9 cellular contexts compared by ENCODE assay signal in genomic region chr11:14764899-14765527, GRCh38.
DNase-seq lines count a peak whose midpoint lies in the region; ATAC-seq and TF ChIP-seq lines count a peak whose summit lies in the region.
"Had no signal": no experiment of that assay in that cellular context is flagged by ENCODE, and none has a peak within 500 bp of the region (broad histone marks: within the 10 kb centered on the region; RNA-seq: fewer than 3 reads in every experiment).

No MANE protein-coding gene starts in this region.

- H3K36me3 Mint-ChIP-seq in type B pancreatic cell, result no peaks in the 10 kb centered on the region

- H3K36me3 ChIP-seq in SJCRH30, result no peaks in the 10 kb centered on the region
- no peaks in the 10 kb centered on the region for H3K36me3 ChIP-seq in tibial nerve

- H3K9me3 ChIP-seq in SJCRH30 (replicated peaks) (no peaks in the 10 kb centered on the region), tibial nerve (no peaks in the 10 kb centered on the region)

- H3K4me1 ChIP-seq in SJCRH30, result peaks cover 51% of the 10 kb centered on the region
- H3K4me1 ChIP-seq in tibial nerve, result no peaks in the 10 kb centered on the region

- peak; percentile 89 for ATAC-seq in HG02970 (IDR thresholded peaks at IDR 0.05; ENCODE audit: low FRiP score, unreplicated experiment)

- H3K27me3 ChIP-seq in SJCRH30, result no peaks in the 10 kb centered on the region
- no peaks in the 10 kb centered on the region for H3K27me3 ChIP-seq in tibial nerve

- peak; percentile 27 for DNase-seq in activated T-cell treated with anti-CD3 and anti-CD28 coated beads for 24 hours (ENCODE audit: low read depth)
- DNase-seq in activated T-cell treated with anti-CD3 and anti-CD28 coated beads, Interleukin-2, amount 50 U/mL, for 48 hours, result no peak
- DNase-seq in SJCRH30, result peak; percentile 56 to 91
- DNase-seq in fibroblast of pulmonary artery (ENCODE audit: low read depth), result peak; percentile 92
- no peak for DNase-seq in tibial nerve (ENCODE audit: low spot score in 2 of 2)
- no peak for DNase-seq in type B pancreatic cell (ENCODE audit: extremely low spot score, unreplicated experiment)
- no peak for DNase-seq in DMS53 (lab: John Stamatoyannopoulos, UW)

- no peak for TF ChIP-seq POLR2A in tibial nerve (IDR thresholded peaks at IDR 0.05)

- TF ChIP-seq CTCF in fibroblast of pulmonary artery (IDR thresholded peaks at IDR 0.05; ENCODE audit: low read length, missing control alignments) (no peak), tibial nerve (IDR thresholded peaks at IDR 0.05) (no peak), type B pancreatic cell (conservative IDR thresholded peaks at IDR 0.05) (no peak)

- H3K27me3 Mint-ChIP-seq in type B pancreatic cell, result no peaks in the 10 kb centered on the region

- H3K4me3 Mint-ChIP-seq in type B pancreatic cell, result no peak overlapping the region

- H3K27ac Mint-ChIP-seq in type B pancreatic cell, result no peak overlapping the region

- 77 to 83% methylated on average over 5 of the region's 5 CpGs for WGBS in tibial nerve, 2 donors

- H3K27ac ChIP-seq in SJCRH30 (peak overlapping the region; percentile 74), tibial nerve (no peak overlapping the region)
- H3K27ac ChIP-seq: C4-2B had no signal

- H3K4me3 ChIP-seq in SJCRH30, result peak overlapping the region; percentile 16
- no peak overlapping the region for H3K4me3 ChIP-seq in fibroblast of pulmonary artery (replicated peaks; ENCODE audit: low read depth, low read length)
- no peak overlapping the region for H3K4me3 ChIP-seq in tibial nerve

- peaks cover 4% of the 10 kb centered on the region for H3K4me1 Mint-ChIP-seq in type B pancreatic cell (ENCODE audit: unreplicated experiment)

- no peak for TF ChIP-seq EP300 in tibial nerve (IDR thresholded peaks at IDR 0.05)

- H3K9me3 Mint-ChIP-seq in type B pancreatic cell, result no peaks in the 10 kb centered on the region

Comparison
In these comparisons a context has a peak if more than half of its experiments do, and no peak if none do; other contexts are left out.
1. DNase-seq: peak in activated T-cell treated with anti-CD3 and anti-CD28 coated beads for 24 hours (single experiment), SJCRH30 (2 of 2) and fibroblast of pulmonary artery (single experiment); none in activated T-cell treated with anti-CD3 and anti-CD28 coated beads, Interleukin-2, amount 50 U/mL, for 48 hours (0 of 2), tibial nerve (0 of 2), type B pancreatic cell (single experiment) and DMS53 (single experiment).